In the genomic region with DNA sequence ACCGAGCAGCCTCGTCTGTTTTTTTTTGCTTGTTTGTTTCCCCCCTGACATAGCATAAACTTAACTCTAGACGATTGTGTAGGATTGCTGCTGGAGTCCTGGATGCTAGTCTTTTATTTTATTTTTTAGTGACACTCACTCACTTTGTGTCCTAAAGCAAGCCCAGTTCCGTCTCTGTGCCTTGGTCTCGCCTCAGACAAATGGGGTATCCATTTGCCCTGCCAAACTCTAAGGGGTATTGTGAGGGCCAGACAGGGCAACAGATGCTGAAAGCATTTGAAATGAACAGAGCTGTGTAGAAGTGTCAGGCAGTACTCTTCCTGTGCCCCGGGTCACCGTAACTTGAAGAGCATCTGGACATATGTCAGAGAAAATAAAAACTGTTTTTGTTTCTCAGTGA, we compare ENCODE assay signal across 1 cellular context.
TF ChIP-seq lines count a peak whose summit lies in the region.

No MANE protein-coding gene starts in this region.

TF ChIP-seq in HCT116, 20 proteins besides CTCF, POLR2A, EP300 and RAD21 (continued from another document):
- no peak for TF ChIP-seq ZBTB33 (IDR thresholded peaks at IDR 0.05; ENCODE audit: extremely low read depth, insufficient replicate concordance, low read length)
- TF ChIP-seq POLR2AphosphoS5 (IDR thresholded peaks at IDR 0.05; ENCODE audit: low read depth, low read length) = no peak
- no peak for TF ChIP-seq SP1 (IDR thresholded peaks at IDR 0.05; ENCODE audit: low read depth)
- TF ChIP-seq CBX3 (IDR thresholded peaks at IDR 0.05; ENCODE audit: low read depth) = no peak
- TF ChIP-seq ZFX (IDR thresholded peaks at IDR 0.05) = no peak
- TF ChIP-seq ELF1 (IDR thresholded peaks at IDR 0.05; ENCODE audit: borderline replicate concordance, low read depth) = no peak
- TF ChIP-seq EZH2 (IDR thresholded peaks at IDR 0.05) = no peak
- TF ChIP-seq FOSL1 (IDR thresholded peaks at IDR 0.05; ENCODE audit: low read depth) = no peak
- no peak for TF ChIP-seq ZNF274 (IDR thresholded peaks at IDR 0.05; ENCODE audit: low read depth, low read length)
